ENCODE assay signal across 8 cellular contexts in the genomic region with DNA sequence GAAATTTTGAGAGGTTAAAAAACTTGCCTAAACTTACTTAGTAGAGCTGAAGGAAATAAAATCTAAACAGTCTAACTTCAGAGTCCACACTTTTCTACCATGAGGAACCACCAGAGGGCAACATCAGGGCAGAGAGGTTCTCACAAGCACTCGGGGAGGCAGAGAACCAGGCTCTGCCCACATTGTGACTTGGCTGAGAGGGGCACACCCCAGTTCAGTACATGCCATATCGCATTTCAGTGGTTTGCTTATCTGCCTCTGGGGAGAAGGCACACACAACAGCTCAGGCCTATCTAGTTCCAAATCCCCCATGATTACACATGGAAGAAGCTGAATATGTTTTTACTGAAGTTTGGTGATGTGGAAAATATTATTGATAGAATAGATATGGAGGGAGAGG. TPM values are rescaled to one million over a fixed set of nuclear protein-coding genes. Genes with fewer than 3 reads are reported as not detected.
DNase-seq lines count a peak whose midpoint lies in the region; ATAC-seq and TF ChIP-seq lines count a peak whose summit lies in the region.

No MANE protein-coding gene starts in this region.

- ATAC-seq in GM19351 (IDR thresholded peaks at IDR 0.05; ENCODE audit: unreplicated experiment) (peak; percentile 96), HG03520 (IDR thresholded peaks at IDR 0.05; ENCODE audit: unreplicated experiment) (peak; percentile 73), GM21515 (IDR thresholded peaks at IDR 0.05; ENCODE audit: unreplicated experiment) (no peak)

- H3K4me1 Mint-ChIP-seq in nephron progenitor cell: no peaks in the 10 kb centered on the region

- H3F3A ChIP-seq in DOHH2 (ENCODE audit: control insufficient read depth, insufficient read depth): no peaks in the 10 kb centered on the region

- no peaks in the 10 kb centered on the region for H4K20me1 ChIP-seq in DOHH2 (ENCODE audit: control insufficient read depth, insufficient read depth, low read depth, low read length)

- TF ChIP-seq POLR2A in erythroblast (IDR thresholded peaks at IDR 0.05; ENCODE audit: low read length): no peak

- H3K4me3 ChIP-seq in DOHH2 (ENCODE audit: low read length): no peak overlapping the region

- H3K36me3 ChIP-seq in DOHH2 (ENCODE audit: control insufficient read depth, low read length): no peaks in the 10 kb centered on the region

- no peaks in the 10 kb centered on the region for H3K79me2 ChIP-seq in DOHH2 (ENCODE audit: control insufficient read depth, low read length)

- H3K9me3 ChIP-seq in DOHH2 (ENCODE audit: control insufficient read depth, insufficient read depth, low read length): no peaks in the 10 kb centered on the region

- no peak overlapping the region for H3K27ac Mint-ChIP-seq in nephron progenitor cell

- no peak overlapping the region for H3K4me3 Mint-ChIP-seq in nephron progenitor cell

- peaks cover 4% of the 10 kb centered on the region for H3K36me3 Mint-ChIP-seq in nephron progenitor cell (ENCODE audit: low read depth)

- H3K27me3 ChIP-seq in DOHH2 (ENCODE audit: control insufficient read depth, low read length): no peaks in the 10 kb centered on the region

- no peak overlapping the region for H3K27ac ChIP-seq in DOHH2 (ENCODE audit: low read depth, low read length)

- peak; percentile 55 for DNase-seq in RPMI7951 (ENCODE audit: low read depth)
- DNase-seq in erythroblast (lab: John Stamatoyannopoulos, UW): peak; percentile 74 to 90
- DNase-seq in nephron progenitor cell: peak; percentile 40
- DNase-seq in cortex of kidney (lab: John Stamatoyannopoulos, UW): no peak

- no peaks in the 10 kb centered on the region for H3K4me1 ChIP-seq in DOHH2 (ENCODE audit: control insufficient read depth, low read length)

- H3K27me3 Mint-ChIP-seq in nephron progenitor cell (ENCODE audit: low read depth, poor library complexity): no peaks in the 10 kb centered on the region

- H3K4me2 ChIP-seq in DOHH2 (ENCODE audit: low read length): no peak overlapping the region

- H3K9me3 Mint-ChIP-seq in nephron progenitor cell: peaks cover 21% of the 10 kb centered on the region

- no peaks in the 10 kb centered on the region for H3K9me2 ChIP-seq in DOHH2 (replicated peaks; ENCODE audit: control insufficient read depth, low read length)

- TF ChIP-seq CTCF in DOHH2 (IDR thresholded peaks at IDR 0.05; ENCODE audit: low read depth, low read length, poor library complexity, severe bottlenecking) (peak; percentile 75), nephron progenitor cell (IDR thresholded peaks at IDR 0.05) (peak; percentile 68)

RNA-seq across cellular contexts. Expression of gene EQTN, which starts 49.2 kb away (rescaled TPM):
- total RNA-seq in RPMI7951 (2014; rRNA removed; shearing (Covaris generic)): not detected in 2 replicates
